Comparison of ENCODE assay signal across 20 cellular contexts in the genomic region with DNA sequence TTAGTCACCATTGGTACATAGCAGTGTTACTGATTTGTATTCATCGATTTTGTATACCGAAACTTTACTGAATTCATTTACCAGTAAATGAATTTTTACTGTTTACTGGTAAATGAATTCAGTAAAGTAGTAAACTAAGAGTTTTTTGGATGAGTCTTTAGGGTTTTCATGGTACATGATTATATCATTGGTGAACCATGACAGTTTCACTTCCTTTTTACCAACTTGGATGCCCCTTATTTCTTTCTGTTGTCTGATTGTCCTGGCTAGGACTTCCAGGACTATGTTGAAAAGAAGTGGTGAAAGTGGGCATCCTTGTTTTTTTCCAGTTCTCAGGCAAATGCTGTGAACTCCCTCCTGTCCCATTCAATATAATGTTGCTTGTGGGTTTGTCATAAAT.
"Had no signal": no experiment of that assay in that cellular context is flagged by ENCODE, and none has a peak within 500 bp of the region (broad histone marks: within the 10 kb centered on the region; RNA-seq: fewer than 3 reads in every experiment).

No MANE protein-coding gene starts in this region.

- FAIRE-seq: keratinocyte, small intestine had no signal

- H3K27ac Mint-ChIP-seq: activated naive CD4-positive, alpha-beta T cell treated with anti-CD3 and anti-CD28 coated beads, Interleukin-2, amount 50 U/mL, for 24 hours; mesothelial cell of epicardium; natural killer cell treated with Interleukin-12 subunit alpha and Interleukin-12 subunit beta and Interleukin-15 and Interleukin-18, amount 100 ng/mL, for 72 hours had no signal

- H3K4me1 ChIP-seq: ascending aorta, left lung, parathyroid adenoma, right lobe of liver, stomach, vagina had no signal

- H3K9ac ChIP-seq: parathyroid adenoma had no signal

- H3K27ac ChIP-seq: ascending aorta, coronary artery, left lung, neutrophil, parathyroid adenoma, right lobe of liver, stomach, vagina had no signal

- H3K4me3 Mint-ChIP-seq: activated naive CD4-positive, alpha-beta T cell treated with anti-CD3 and anti-CD28 coated beads, Interleukin-2, amount 50 U/mL, for 24 hours; central memory CD8-positive, alpha-beta T cell; mesothelial cell of epicardium; natural killer cell treated with Interleukin-12 subunit alpha and Interleukin-12 subunit beta and Interleukin-15 and Interleukin-18, amount 100 ng/mL, for 72 hours had no signal

- H3K27me3 ChIP-seq: ascending aorta, left lung, neutrophil, right lobe of liver, stomach, vagina had no signal

- ATAC-seq: left lung; natural killer cell treated with Interleukin-12 subunit alpha and Interleukin-12 subunit beta and Interleukin-15 and Interleukin-18, amount 100 ng/mL, for 72 hours; right lobe of liver had no signal

- DNase-seq: activated CD4-positive, alpha-beta T cell treated with anti-CD3 and anti-CD28 coated beads, Interleukin-2, amount 50 U/mL, for 4 hours; activated gamma-delta T cell; foreskin melanocyte; left lung; right lobe of liver; small intestine; stimulated activated CD4-positive, alpha-beta T cell treated with anti-CD3 and anti-CD28 coated beads, Interleukin-15, amount 100 ng/mL, for 24 hours; stimulated activated CD4-positive, alpha-beta T cell treated with anti-CD3 and anti-CD28 coated beads, Interleukin-2, amount 100 ng/mL, for 48 hours; stomach; trophoblast cell had no signal

- H3K4me1 Mint-ChIP-seq: activated naive CD4-positive, alpha-beta T cell treated with anti-CD3 and anti-CD28 coated beads, Interleukin-2, amount 50 U/mL, for 24 hours; central memory CD8-positive, alpha-beta T cell had no signal

- H3K36me3 Mint-ChIP-seq: activated naive CD4-positive, alpha-beta T cell treated with anti-CD3 and anti-CD28 coated beads, Interleukin-2, amount 50 U/mL, for 24 hours; natural killer cell treated with Interleukin-12 subunit alpha and Interleukin-12 subunit beta and Interleukin-15 and Interleukin-18, amount 100 ng/mL, for 72 hours had no signal

- H3K27me3 Mint-ChIP-seq: activated naive CD4-positive, alpha-beta T cell treated with anti-CD3 and anti-CD28 coated beads, Interleukin-2, amount 50 U/mL, for 24 hours; central memory CD8-positive, alpha-beta T cell; natural killer cell treated with Interleukin-12 subunit alpha and Interleukin-12 subunit beta and Interleukin-15 and Interleukin-18, amount 100 ng/mL, for 72 hours had no signal

- H3K36me3 ChIP-seq: ascending aorta, left lung, neutrophil, right lobe of liver, stomach, vagina had no signal

- H3K4me3 ChIP-seq: ascending aorta, coronary artery, left lung, right lobe of liver, stomach, vagina had no signal

- H3K9me3 ChIP-seq: ascending aorta, neutrophil, right lobe of liver, stomach, vagina had no signal
